Comparison of ENCODE assay signal across 1 cellular context in the genomic region with DNA sequence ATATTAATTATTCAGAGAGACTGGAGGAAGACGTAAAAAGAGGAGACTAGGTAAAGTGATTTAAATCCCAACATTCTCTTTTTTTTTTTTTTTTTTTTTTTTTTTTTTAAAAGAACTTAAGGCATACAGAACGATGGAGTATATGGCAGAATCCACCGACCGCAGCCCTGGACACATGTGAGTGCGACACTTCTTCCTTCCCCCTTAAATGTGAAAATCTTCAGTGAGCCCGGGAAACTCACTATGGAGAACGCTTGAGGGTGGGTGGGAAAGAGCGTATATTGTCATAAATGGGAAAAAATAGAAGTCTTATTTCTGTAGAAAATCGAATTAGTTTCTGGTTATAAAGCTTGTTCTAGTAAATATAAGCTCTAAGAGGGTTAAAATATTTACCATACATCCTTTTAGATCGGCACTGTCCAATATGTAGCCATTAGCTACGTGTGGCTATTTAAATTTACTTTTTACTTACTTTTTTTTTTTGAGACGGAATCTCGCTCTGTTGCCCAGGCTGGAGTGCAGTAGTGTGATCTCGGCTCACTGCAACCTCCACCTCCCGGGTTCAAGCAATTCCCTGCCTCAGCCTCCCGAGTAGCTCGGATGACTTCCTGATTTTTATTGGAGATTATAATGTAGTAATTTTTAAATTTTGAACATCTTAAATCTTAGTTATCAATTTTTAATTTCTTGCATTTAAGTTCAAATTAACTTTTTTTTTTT.
TF ChIP-seq lines count a peak whose summit lies in the region.

No MANE protein-coding gene starts in this region.

TF ChIP-seq in HepG2, 621 proteins besides CTCF, POLR2A, EP300 and RAD21 (continued from another document):
- TF ChIP-seq ZNF121 (CRISPR knock-in tag; IDR thresholded peaks at IDR 0.05) = peak; percentile 91
- TF ChIP-seq, protein P1, sequence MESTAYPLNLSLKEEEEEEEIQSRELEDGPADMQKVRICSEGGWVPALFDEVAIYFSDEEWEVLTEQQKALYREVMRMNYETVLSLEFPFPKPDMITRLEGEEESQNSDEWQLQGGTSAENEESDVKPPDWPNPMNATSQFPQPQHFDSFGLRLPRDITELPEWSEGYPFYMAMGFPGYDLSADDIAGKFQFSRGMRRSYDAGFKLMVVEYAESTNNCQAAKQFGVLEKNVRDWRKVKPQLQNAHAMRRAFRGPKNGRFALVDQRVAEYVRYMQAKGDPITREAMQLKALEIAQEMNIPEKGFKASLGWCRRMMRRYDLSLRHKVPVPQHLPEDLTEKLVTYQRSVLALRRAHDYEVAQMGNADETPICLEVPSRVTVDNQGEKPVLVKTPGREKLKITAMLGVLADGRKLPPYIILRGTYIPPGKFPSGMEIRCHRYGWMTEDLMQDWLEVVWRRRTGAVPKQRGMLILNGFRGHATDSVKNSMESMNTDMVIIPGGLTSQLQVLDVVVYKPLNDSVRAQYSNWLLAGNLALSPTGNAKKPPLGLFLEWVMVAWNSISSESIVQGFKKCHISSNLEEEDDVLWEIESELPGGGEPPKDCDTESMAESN (CRISPR knock-in tag; conservative IDR thresholded peaks at IDR 0.05) = no peak
- TF ChIP-seq REXO4 (CRISPR knock-in tag; IDR thresholded peaks at IDR 0.05; ENCODE audit: borderline replicate concordance) = no peak
- TF ChIP-seq TFAP4 (IDR thresholded peaks at IDR 0.05; ENCODE audit: borderline replicate concordance, low read depth) = no peak
